36 cellular contexts compared by ENCODE assay signal in genomic region chr21:24112020-24112419, GRCh38.
"Had no signal": no experiment of that assay in that cellular context is flagged by ENCODE, and none has a peak within 500 bp of the region (broad histone marks: within the 10 kb centered on the region; RNA-seq: fewer than 3 reads in every experiment).

No MANE protein-coding gene starts in this region.

- H3K9me3 ChIP-seq: MG63, Peyer's patch had no signal

- H3K4me3 Mint-ChIP-seq: activated B cell treated with CpG ODN at 0.5 μM for 24 hours; activated CD4-positive, alpha-beta memory T cell treated with anti-CD3 and anti-CD28 coated beads for 36 hours; activated CD8-positive, alpha-beta memory T cell treated with anti-CD3 and anti-CD28 coated beads, Interleukin-2, amount 10 ng/mL, durations not matched to agents 7 days and 5 days; activated naive CD8-positive, alpha-beta T cell treated with anti-CD3 and anti-CD28 coated beads for 36 hours; central memory CD8-positive, alpha-beta T cell had no signal

- H3K4me3 ChIP-seq: cardiac muscle cell, MG63, Peyer's patch had no signal

- H3K27me3 Mint-ChIP-seq: activated B cell treated with CpG ODN at 0.5 μM for 24 hours; activated CD4-positive, alpha-beta memory T cell treated with anti-CD3 and anti-CD28 coated beads for 36 hours; activated CD8-positive, alpha-beta memory T cell treated with anti-CD3 and anti-CD28 coated beads, Interleukin-2, amount 10 ng/mL, durations not matched to agents 7 days and 5 days; activated naive CD8-positive, alpha-beta T cell treated with anti-CD3 and anti-CD28 coated beads for 36 hours; central memory CD8-positive, alpha-beta T cell had no signal

- H3K27me3 ChIP-seq: cardiac muscle cell, MG63, Peyer's patch had no signal

- H3K36me3 ChIP-seq: cardiac muscle cell, MG63, Peyer's patch had no signal

- H3K27ac Mint-ChIP-seq: activated B cell treated with CpG ODN at 0.5 μM for 24 hours; activated CD4-positive, alpha-beta memory T cell treated with anti-CD3 and anti-CD28 coated beads for 36 hours; activated CD8-positive, alpha-beta memory T cell treated with anti-CD3 and anti-CD28 coated beads, Interleukin-2, amount 10 ng/mL, durations not matched to agents 7 days and 5 days; activated naive CD8-positive, alpha-beta T cell treated with anti-CD3 and anti-CD28 coated beads for 36 hours had no signal

- ATAC-seq: activated CD8-positive, alpha-beta memory T cell treated with anti-CD3 and anti-CD28 coated beads, Interleukin-2, amount 10 ng/mL, durations not matched to agents 7 days and 5 days; PC-3 had no signal

- DNase-seq: activated B cell treated with CpG ODN at 0.5 μM for 24 hours; activated CD4-positive, alpha-beta memory T cell treated with anti-CD3 and anti-CD28 coated beads for 36 hours; activated CD4-positive, alpha-beta T cell treated with anti-CD3 and anti-CD28 coated beads for 4 hours; activated CD4-positive, alpha-beta T cell treated with anti-CD3 and anti-CD28 coated beads, Interleukin-2, amount 50 U/mL, for 1 hour; activated CD4-positive, CD25-positive, alpha-beta regulatory T cell treated with anti-CD3 and anti-CD28 coated beads, Interleukin-2, amount 50 U/mL, for 72 hours; activated CD8-positive, alpha-beta memory T cell treated with anti-CD3 and anti-CD28 coated beads for 24 hours; activated CD8-positive, alpha-beta memory T cell treated with anti-CD3 and anti-CD28 coated beads, Interleukin-2, amount 10 ng/mL, durations not matched to agents 7 days and 5 days; activated CD8-positive, alpha-beta memory T cell treated with anti-CD3 and anti-CD28 coated beads, Interleukin-2, amount 50 U/mL, for 48 hours; activated effector memory CD4-positive, alpha-beta T cell treated with Interleukin-2 at 50 U/mL for 16 hours; activated naive CD4-positive, alpha-beta T cell; activated naive CD4-positive, alpha-beta T cell treated with anti-CD3 and anti-CD28 coated beads, Interleukin-2, amount 50 U/mL, for 16 hours; activated naive CD8-positive, alpha-beta T cell treated with anti-CD3 and anti-CD28 coated beads for 36 hours; activated T-cell treated with anti-CD3 and anti-CD28 coated beads, Interleukin-2, amount 50 U/mL, for 48 hours; Kasumi-1; KG1; MG63; NCI-H1048; NCI-H1105 treated with DMSO at 0.1 percent for 48 hours; NCI-H1436; NCI-H1694; NCI-H1930; NCI-H2081 treated with DMSO at 0.1 percent for 48 hours; NCI-H226; NCI-H446 treated with DMSO at 0.1 percent for 48 hours; NCI-H524; PC-3; Peyer's patch; RPMI8226; SHP77 treated with DMSO at 0.1 percent for 48 hours; SW 1271; T-helper 1 cell; T-helper 2 cell; T-helper 9 cell had no signal

- H3K4me1 ChIP-seq: Peyer's patch had no signal

- H3K36me3 Mint-ChIP-seq: activated CD4-positive, alpha-beta memory T cell treated with anti-CD3 and anti-CD28 coated beads for 36 hours; activated CD8-positive, alpha-beta memory T cell treated with anti-CD3 and anti-CD28 coated beads, Interleukin-2, amount 10 ng/mL, durations not matched to agents 7 days and 5 days; activated naive CD8-positive, alpha-beta T cell treated with anti-CD3 and anti-CD28 coated beads for 36 hours had no signal

- H3K9me3 Mint-ChIP-seq: activated B cell treated with CpG ODN at 0.5 μM for 24 hours; activated naive CD8-positive, alpha-beta T cell treated with anti-CD3 and anti-CD28 coated beads for 36 hours had no signal

- H3K4me1 Mint-ChIP-seq: activated CD8-positive, alpha-beta memory T cell treated with anti-CD3 and anti-CD28 coated beads, Interleukin-2, amount 10 ng/mL, durations not matched to agents 7 days and 5 days; activated naive CD8-positive, alpha-beta T cell treated with anti-CD3 and anti-CD28 coated beads for 36 hours; central memory CD8-positive, alpha-beta T cell had no signal

- H3K27ac ChIP-seq: cardiac muscle cell, Peyer's patch, VCaP had no signal
